Comparison of ENCODE assay signal across 8 cellular contexts in genomic region chr17:18258356-18259038, GRCh38. TPM values are rescaled to one million over a fixed set of nuclear protein-coding genes. Genes with fewer than 3 reads are reported as not detected.
DNase-seq lines count a peak whose midpoint lies in the region; ATAC-seq and TF ChIP-seq lines count a peak whose summit lies in the region.

TSS of gene FLII (minus strand) at chr17:18258738. CDS start at chr17:18258690, 48 bp downstream.

- H3K4me1 ChIP-seq in neuron (ENCODE audit: insufficient read depth, low read length): peaks cover 22% of the 10 kb centered on the region
- H3K4me1 ChIP-seq in thoracic aorta (ENCODE audit: control insufficient read depth in 1 of 2, low read depth in 2 of 2): peaks cover 29 to 48% of the 10 kb centered on the region in 2 donors

- ATAC-seq in HG02763 (IDR thresholded peaks at IDR 0.05; ENCODE audit: unreplicated experiment): peak; percentile 34
- peak; percentile 54 for ATAC-seq in thoracic aorta (ENCODE audit: insufficient number of reproducible peaks, low FRiP score, low read depth)
- no peak for ATAC-seq in GM18517 (IDR thresholded peaks at IDR 0.05; ENCODE audit: unreplicated experiment)

- H3K9me3 ChIP-seq in neuron (ENCODE audit: low read length) (no peaks in the 10 kb centered on the region), thoracic aorta (no peaks in the 10 kb centered on the region)

- TF ChIP-seq CTCF in thoracic aorta (IDR thresholded peaks at IDR 0.05): no peak

- H3K27ac ChIP-seq in thoracic aorta: peak within 1 kb of the TSS; percentile 95 to 99

- H2AFZ ChIP-seq in neuron (ENCODE audit: low read depth, low read length): peak within 1 kb of the TSS; percentile 96

- H3K27me3 ChIP-seq in neuron (ENCODE audit: insufficient read depth, low read length): no peaks in the 10 kb centered on the region
- no peaks in the 10 kb centered on the region for H3K27me3 ChIP-seq in thoracic aorta (replicated peaks; ENCODE audit: insufficient read depth)

- H3K4me3 ChIP-seq in neuron (ENCODE audit: low read length) (peak within 1 kb of the TSS; percentile 54), thoracic aorta (peak within 1 kb of the TSS; percentile 98)

- DNase-seq in GM03348 (ENCODE audit: low spot score): peak; percentile 93
- DNase-seq in SHP77 (lab: John Stamatoyannopoulos, UW): peak; percentile 56 to 78
- peak; percentile 70 for DNase-seq in activated naive CD4-positive, alpha-beta T cell treated with anti-CD3 and anti-CD28 coated beads, Interleukin-2, amount 50 U/mL, for 16 hours
- DNase-seq in globus pallidus (ENCODE audit: low spot score): peak; percentile 77
- DNase-seq in thoracic aorta (ENCODE audit: low spot score): no peak

- H3K36me3 ChIP-seq in neuron (ENCODE audit: insufficient read depth, low read length) (peaks cover 28% of the 10 kb centered on the region), thoracic aorta (peaks cover 30% of the 10 kb centered on the region)

RNA-seq across cellular contexts. Expression of gene FLII, which starts in this region (rescaled TPM):
- 100 to 1,000 TPM; 309 to 312 TPM for total RNA-seq in thoracic aorta
